ENCODE assay signal across 39 cellular contexts in the genomic region with DNA sequence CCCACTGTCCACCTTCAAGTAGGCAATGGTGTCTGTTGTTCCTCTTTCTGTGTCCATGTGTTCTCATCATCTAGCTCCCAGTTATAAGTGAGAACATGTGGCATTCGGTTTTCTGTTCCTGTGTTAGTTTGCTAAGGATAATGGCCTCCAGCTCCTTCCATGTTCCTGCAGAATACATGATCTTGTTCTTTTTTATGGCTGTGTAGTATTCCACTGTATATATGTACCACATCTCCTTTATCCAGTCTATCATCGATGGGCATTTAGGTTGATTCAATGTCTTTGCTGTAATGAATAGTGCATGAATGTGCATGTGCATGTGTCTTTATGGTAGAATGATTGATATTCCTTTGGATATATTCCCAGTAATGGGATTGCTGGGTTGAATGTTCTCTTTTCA.
"Had no signal": no experiment of that assay in that cellular context is flagged by ENCODE, and none has a peak within 500 bp of the region (broad histone marks: within the 10 kb centered on the region; RNA-seq: fewer than 3 reads in every experiment).

No MANE protein-coding gene starts in this region.

- H3K4me1 ChIP-seq: adrenal gland, ascending aorta, body of pancreas, breast epithelium had no signal

- H3K9me3 ChIP-seq: adrenal gland, ascending aorta had no signal

- H3K27ac Mint-ChIP-seq: activated naive CD4-positive, alpha-beta T cell treated with anti-CD3 and anti-CD28 coated beads for 36 hours; activated naive CD4-positive, alpha-beta T cell treated with anti-CD3 and anti-CD28 coated beads, Interleukin-2, amount 10 ng/mL, durations not matched to agents 7 days and 5 days; activated naive CD4-positive, alpha-beta T cell treated with anti-CD3 and anti-CD28 coated beads, Interleukin-2, amount 50 U/mL, for 24 hours; activated naive CD4-positive, alpha-beta T cell treated with anti-CD3 and anti-CD28 coated beads, Interleukin-2, amount 50 U/mL, for 72 hours; activated naive CD8-positive, alpha-beta T cell; activated naive CD8-positive, alpha-beta T cell treated with anti-CD3 and anti-CD28 coated beads for 36 hours; activated naive CD8-positive, alpha-beta T cell treated with anti-CD3 and anti-CD28 coated beads, Interleukin-2, amount 10 ng/mL, durations not matched to agents 7 days and 5 days; activated naive CD8-positive, alpha-beta T cell treated with anti-CD3 and anti-CD28 coated beads, Interleukin-2, amount 50 U/mL, for 24 hours; activated T-cell treated with anti-CD3 and anti-CD28 coated beads, Interleukin-2, amount 50 U/mL, for 72 hours; activated T-helper 1 cell treated with anti-CD3 and anti-CD28 coated beads, Interleukin-12 subunit alpha, Interleukin-12 subunit beta, Interleukin-2, Interleukin-4 antibody, amounts not matched to agents 30 ng/mL and 10 ng/mL and 1 ng/mL, durations not matched to agents 14 hours and 24 hours and 36 hours; activated T-helper 17 cell treated with anti-CD3 and anti-CD28 coated beads, Interleukin-2, amount 50 U/mL, for 72 hours; activated T-helper 2 cell treated with anti-CD3 and anti-CD28 coated beads, Interferon-gamma antibody, Interleukin-2, Interleukin-4, amounts not matched to agents 10 μg/mL and 5 μg/mL and 100 μg/mL, durations not matched to agents 14 hours and 24 hours and 36 hours; brain had no signal

- H3K27me3 ChIP-seq: ascending aorta, body of pancreas had no signal

- DNase-seq: activated effector memory CD4-positive, alpha-beta T cell treated with anti-CD3 and anti-CD28 coated beads, Interleukin-2, amount 50 U/mL, for 16 hours; activated effector memory CD4-positive, alpha-beta T cell treated with Interleukin-2 at 50 U/mL for 16 hours; activated gamma-delta T cell; activated gamma-delta T cell treated with Interleukin-2 at 50 U/mL for 16 hours; activated naive CD4-positive, alpha-beta T cell; activated naive CD4-positive, alpha-beta T cell treated with anti-CD3 and anti-CD28 coated beads for 36 hours; activated naive CD4-positive, alpha-beta T cell treated with anti-CD3 and anti-CD28 coated beads, Interleukin-2, amount 10 ng/mL, durations not matched to agents 7 days and 5 days; activated naive CD4-positive, alpha-beta T cell treated with anti-CD3 and anti-CD28 coated beads, Interleukin-2, amount 50 U/mL, for 16 hours; activated naive CD4-positive, alpha-beta T cell treated with Interleukin-2 at 50 U/mL for 16 hours; activated naive CD8-positive, alpha-beta T cell treated with anti-CD3 and anti-CD28 coated beads for 36 hours; activated naive CD8-positive, alpha-beta T cell treated with anti-CD3 and anti-CD28 coated beads, Interleukin-2, amount 10 ng/mL, durations not matched to agents 7 days and 5 days; activated naive CD8-positive, alpha-beta T cell treated with anti-CD3 and anti-CD28 coated beads, Interleukin-2, amount 50 U/mL, for 24 hours; activated T-cell treated with anti-CD3 and anti-CD28 coated beads, Interleukin-2, amount 50 U/mL, for 4 hours; activated T-cell treated with anti-CD3 and anti-CD28 coated beads, Interleukin-2, amount 50 U/mL, for 48 hours; activated T-cell treated with anti-CD3 and anti-CD28 coated beads, Interleukin-2, amount 50 U/mL, for 72 hours; adrenal gland; amniotic stem cell; amygdala; anterior cingulate cortex; aorta; body of pancreas; brain microvascular endothelial cell; caudate nucleus; central memory CD4-positive, alpha-beta T cell; cerebellar nuclear complex had no signal

- H3K36me3 Mint-ChIP-seq: activated naive CD4-positive, alpha-beta T cell treated with anti-CD3 and anti-CD28 coated beads, Interleukin-2, amount 10 ng/mL, durations not matched to agents 7 days and 5 days; activated naive CD8-positive, alpha-beta T cell; activated naive CD8-positive, alpha-beta T cell treated with anti-CD3 and anti-CD28 coated beads, Interleukin-2, amount 10 ng/mL, durations not matched to agents 7 days and 5 days; brain had no signal

- H3K4me3 ChIP-seq: adrenal gland, ascending aorta, body of pancreas, breast epithelium, cardiac muscle cell had no signal

- H3K4me1 Mint-ChIP-seq: activated naive CD4-positive, alpha-beta T cell treated with anti-CD3 and anti-CD28 coated beads, Interleukin-2, amount 50 U/mL, for 24 hours; activated naive CD8-positive, alpha-beta T cell treated with anti-CD3 and anti-CD28 coated beads for 36 hours had no signal

- H3K4me3 Mint-ChIP-seq: activated naive CD4-positive, alpha-beta T cell treated with anti-CD3 and anti-CD28 coated beads for 36 hours; activated naive CD4-positive, alpha-beta T cell treated with anti-CD3 and anti-CD28 coated beads, Interleukin-2, amount 10 ng/mL, durations not matched to agents 7 days and 5 days; activated naive CD4-positive, alpha-beta T cell treated with anti-CD3 and anti-CD28 coated beads, Interleukin-2, amount 50 U/mL, for 24 hours; activated naive CD8-positive, alpha-beta T cell; activated naive CD8-positive, alpha-beta T cell treated with anti-CD3 and anti-CD28 coated beads for 36 hours; activated naive CD8-positive, alpha-beta T cell treated with anti-CD3 and anti-CD28 coated beads, Interleukin-2, amount 10 ng/mL, durations not matched to agents 7 days and 5 days; activated naive CD8-positive, alpha-beta T cell treated with anti-CD3 and anti-CD28 coated beads, Interleukin-2, amount 50 U/mL, for 24 hours; activated T-cell treated with anti-CD3 and anti-CD28 coated beads, Interleukin-2, amount 50 U/mL, for 4 hours; activated T-cell treated with anti-CD3 and anti-CD28 coated beads, Interleukin-2, amount 50 U/mL, for 72 hours; activated T-helper 1 cell treated with anti-CD3 and anti-CD28 coated beads, Interleukin-12 subunit alpha, Interleukin-12 subunit beta, Interleukin-2, Interleukin-4 antibody, amounts not matched to agents 30 ng/mL and 10 ng/mL and 1 ng/mL, durations not matched to agents 14 hours and 24 hours and 36 hours; activated T-helper 17 cell treated with anti-CD3 and anti-CD28 coated beads, Interleukin-2, amount 50 U/mL, for 72 hours; brain; central memory CD8-positive, alpha-beta T cell had no signal

- ATAC-seq: activated naive CD4-positive, alpha-beta T cell treated with anti-CD3 and anti-CD28 coated beads, Interleukin-2, amount 50 U/mL, for 72 hours; activated naive CD8-positive, alpha-beta T cell treated with anti-CD3 and anti-CD28 coated beads, Interleukin-2, amount 50 U/mL, for 24 hours; activated T-cell treated with anti-CD3 and anti-CD28 coated beads, Interleukin-2, amount 50 U/mL, for 4 hours; activated T-cell treated with anti-CD3 and anti-CD28 coated beads, Interleukin-2, amount 50 U/mL, for 72 hours; activated T-helper 17 cell treated with anti-CD3 and anti-CD28 coated beads, Interleukin-2, amount 50 U/mL, for 72 hours; body of pancreas had no signal

- H3K27ac ChIP-seq: adrenal gland, ascending aorta, body of pancreas, brain microvascular endothelial cell, breast epithelium, cardiac muscle cell had no signal

- H3K36me3 ChIP-seq: adrenal gland, ascending aorta, brain microvascular endothelial cell, breast epithelium, cardiac muscle cell had no signal

- FAIRE-seq: astrocyte, bronchial epithelial cell, colon had no signal

- H3K9me3 Mint-ChIP-seq: activated naive CD4-positive, alpha-beta T cell treated with anti-CD3 and anti-CD28 coated beads, Interleukin-2, amount 50 U/mL, for 24 hours; activated T-helper 17 cell treated with anti-CD3 and anti-CD28 coated beads, Interleukin-2, amount 50 U/mL, for 72 hours had no signal
